Comparison of ENCODE assay signal across 10 cellular contexts in genomic region chr11:118888398-118888797, GRCh38. TPM values are rescaled to one million over a fixed set of nuclear protein-coding genes. Genes with fewer than 3 reads are reported as not detected.
DNase-seq lines count a peak whose midpoint lies in the region; ATAC-seq, FAIRE-seq and TF ChIP-seq lines count a peak whose summit lies in the region.
"Had no signal": no experiment of that assay in that cellular context is flagged by ENCODE, and none has a peak within 500 bp of the region (broad histone marks: within the 10 kb centered on the region; RNA-seq: fewer than 3 reads in every experiment).

No MANE protein-coding gene starts in this region.

- H3K9ac ChIP-seq in HepG2 (ENCODE audit: insufficient read depth, low read depth, low read length) (no peak overlapping the region), neural progenitor cell (no peak overlapping the region)

- H3K79me2 ChIP-seq in HepG2 (ENCODE audit: insufficient read depth, low read length) = no peaks in the 10 kb centered on the region
- no peaks in the 10 kb centered on the region for H3K79me2 ChIP-seq in neural progenitor cell (ENCODE audit: low read depth)

- POLR2A ChIA-PET in HepG2 (lab: Yijun Ruan, JAX) = no interaction called here

- H3K4me1 ChIP-seq in HepG2 (ENCODE audit: insufficient read depth, low read length) (peaks cover 37% of the 10 kb centered on the region), right lobe of liver (peaks cover 0 to 14% (median 0%) of the 10 kb centered on the region in 4 donors), neural progenitor cell (peaks cover 12% of the 10 kb centered on the region), upper lobe of right lung (peaks cover 27% of the 10 kb centered on the region)

- H3K4me2 ChIP-seq in HepG2 (ENCODE audit: low read depth, low read length) (peak overlapping the region; percentile 13; the same call in 1 of the 2 replicates), neural progenitor cell (peak overlapping the region; percentile 4)

- TF ChIP-seq EP300 in HepG2 (IDR thresholded peaks at IDR 0.05; ENCODE audit: low read depth in 2 of 2, low read length in 2 of 2) (no peak), HepG2 (CRISPR knock-in tag; IDR thresholded peaks at IDR 0.05; ENCODE audit: borderline replicate concordance) (no peak)

- H3K9me3 Mint-ChIP-seq in chondrocyte (ENCODE audit: low read depth) (no peaks in the 10 kb centered on the region), neural progenitor cell (no peaks in the 10 kb centered on the region)
- H3K9me3 Mint-ChIP-seq: mesothelial cell of epicardium had no signal

- H3K9me3 ChIP-seq in HepG2 (ENCODE audit: low read length) = no peaks in the 10 kb centered on the region
- no peaks in the 10 kb centered on the region for H3K9me3 ChIP-seq in right lobe of liver
- H3K9me3 ChIP-seq in neural progenitor cell (ENCODE audit: low read depth) = no peaks in the 10 kb centered on the region
- no peaks in the 10 kb centered on the region for H3K9me3 ChIP-seq in upper lobe of right lung
- H3K9me3 ChIP-seq: uterus had no signal

- H2AFZ ChIP-seq in HepG2 (ENCODE audit: low read length) (no peak overlapping the region), neural progenitor cell (replicated peaks) (no peak overlapping the region)

- H3K4me1 Mint-ChIP-seq in chondrocyte (ENCODE audit: low read depth) (peaks cover 73% of the 10 kb centered on the region), neural progenitor cell (peaks cover 32% of the 10 kb centered on the region)

- peak overlapping the region; percentile 55 for H3K4me3 Mint-ChIP-seq in chondrocyte (ENCODE audit: unreplicated experiment)
- peak overlapping the region; percentile 41 for H3K4me3 Mint-ChIP-seq in neural progenitor cell
- H3K4me3 Mint-ChIP-seq: mesothelial cell of epicardium had no signal

- 18% methylated on average over 2 of the region's 5 CpGs for WGBS in HepG2 (ENCODE audit: low lambda C conversion rate)
- WGBS in right lobe of liver (ENCODE audit: insufficient coverage, low coverage, low lambda C conversion rate, missing lambda C conversion rate) = no CpG with 5 or more reads among the region's 5 CpGs

- BruUV-seq in HepG2 (replicated peaks; lab: Mats Ljungman, UMichigan) = no TSS peak

- CTCF ChIA-PET in HepG2 (lab: Yijun Ruan, JAX; ENCODE audit: low intra/inter-chr PET ratio, low total read pairs) = no interaction called here

- TF ChIP-seq POLR2A in HepG2 (IDR thresholded peaks at IDR 0.05; ENCODE audit: insufficient read depth in 1 of 2, low read depth in 2 of 2, low read length in 2 of 2) (no peak), right lobe of liver (IDR thresholded peaks at IDR 0.05) (no peak)

- ATAC-seq in HepG2 (no peak), right lobe of liver (no peak), upper lobe of right lung (no peak), HG02970 (IDR thresholded peaks at IDR 0.05; ENCODE audit: low FRiP score, unreplicated experiment) (no peak)

- H3K4me3 ChIP-seq in HepG2 (replicated peaks in 1 of 3; ENCODE audit: insufficient read depth in 1 of 3, low read depth in 2 of 3, low read length in 3 of 3) = no peak overlapping the region
- H3K4me3 ChIP-seq in right lobe of liver = no peak overlapping the region
- H3K4me3 ChIP-seq in neural progenitor cell = no peak overlapping the region
- no peak overlapping the region for H3K4me3 ChIP-seq in upper lobe of right lung
- H3K4me3 ChIP-seq: uterus had no signal

- H3K36me3 Mint-ChIP-seq in chondrocyte (ENCODE audit: low read depth) = no peaks in the 10 kb centered on the region
- H3K36me3 Mint-ChIP-seq in neural progenitor cell = no peaks in the 10 kb centered on the region
- H3K36me3 Mint-ChIP-seq: mesothelial cell of epicardium had no signal

- TF ChIP-seq RAD21 in HepG2 (CRISPR knock-in tag; IDR thresholded peaks at IDR 0.05) = no peak

- H3K36me3 ChIP-seq in HepG2 (replicated peaks in 1 of 2; ENCODE audit: control insufficient read depth in 1 of 2, insufficient read depth in 2 of 2, low read length in 2 of 2) = no peaks in the 10 kb centered on the region
- no peaks in the 10 kb centered on the region for H3K36me3 ChIP-seq in right lobe of liver
- H3K36me3 ChIP-seq in neural progenitor cell = no peaks in the 10 kb centered on the region
- no peaks in the 10 kb centered on the region for H3K36me3 ChIP-seq in upper lobe of right lung
- H3K36me3 ChIP-seq: uterus had no signal

- TF ChIP-seq CTCF in HepG2 (CRISPR knock-in tag; IDR thresholded peaks at IDR 0.05) (no peak), right lobe of liver (IDR thresholded peaks at IDR 0.05) (no peak), chondrocyte (IDR thresholded peaks at IDR 0.05) (no peak), neural progenitor cell (IDR thresholded peaks at IDR 0.05) (no peak), upper lobe of right lung (IDR thresholded peaks at IDR 0.05) (no peak)

- no peak for FAIRE-seq in HepG2 (lab: Jason Lieb, UNC)

- H3K27me3 Mint-ChIP-seq in chondrocyte (ENCODE audit: low read depth) = no peaks in the 10 kb centered on the region
- H3K27me3 Mint-ChIP-seq in neural progenitor cell (ENCODE audit: insufficient read depth, low read depth) = peaks cover 9% of the 10 kb centered on the region

- DNase-seq in HepG2 (ENCODE audit: low spot score) = no peak
- no peak for DNase-seq in right lobe of liver
- no peak for DNase-seq in chondrocyte (ENCODE audit: low spot score)
- no peak for DNase-seq in neural progenitor cell (ENCODE audit: low spot score)
- DNase-seq in upper lobe of right lung = no peak
- no peak for DNase-seq in A172 (ENCODE audit: low spot score)
- no peak for DNase-seq in NCI-H510A (lab: John Stamatoyannopoulos, UW)

- H4K20me1 ChIP-seq in HepG2 (ENCODE audit: insufficient read depth, low read length) (no peaks in the 10 kb centered on the region), neural progenitor cell (ENCODE audit: low read depth) (no peaks in the 10 kb centered on the region)

- H3K27ac ChIP-seq in HepG2 (ENCODE audit: extremely low read length, insufficient read depth, low read length) (no peak overlapping the region), right lobe of liver (no peak overlapping the region), neural progenitor cell (no peak overlapping the region), upper lobe of right lung (no peak overlapping the region)

- H3K27me3 ChIP-seq in HepG2 (ENCODE audit: control insufficient read depth in 1 of 2, insufficient read depth in 2 of 2, low read length in 2 of 2) (peaks cover 8 to 58% of the 10 kb centered on the region in 2 experiments), right lobe of liver (no peaks in the 10 kb centered on the region), neural progenitor cell (no peaks in the 10 kb centered on the region), upper lobe of right lung (no peaks in the 10 kb centered on the region)
- H3K27me3 ChIP-seq: uterus had no signal

- in situ Hi-C loops in HepG2 (cut with HindIII; ENCODE audit: extremely low pct_ligation_motif_present, low pct_unique_long_range_greater_than_20kb) = no loop called here

- H3K27ac Mint-ChIP-seq in chondrocyte (ENCODE audit: unreplicated experiment) (peak overlapping the region; percentile 97), neural progenitor cell (peak overlapping the region; percentile 94)
- H3K27ac Mint-ChIP-seq: mesothelial cell of epicardium had no signal

- intact Hi-C loops in HepG2 (cut with micrococcal nuclease; ENCODE audit: unreplicated experiment) (no loop called here), right lobe of liver (cut with DNase I) (no loop called here), upper lobe of right lung (cut with DNase I) (no loop called here)

- H3F3A ChIP-seq in neural progenitor cell (ENCODE audit: low read depth) = no peaks in the 10 kb centered on the region

RNA-seq across cellular contexts. Expression of gene CXCR5, which starts 4.7 kb away (rescaled TPM):
- total RNA-seq in HepG2 (2016; rRNA removed; fragmentation: Illumina TruSeq; extraction: Trizol) (not detected in 2 replicates), right lobe of liver (under 1 TPM in 2 of 6 experiments, not detected in 4; 0.07 TPM), chondrocyte (0.07 to 0.27 TPM in 2 of 3 replicates, not detected in the other), neural progenitor cell (ENCODE audit: low replicate concordance) (not detected in 2 replicates), upper lobe of right lung (not detected)
- not detected in 2 replicates for total RNA-seq in HepG2 (2016; cell fraction: cytosol; rRNA removed; fragmentation: Illumina TruSeq; extraction: Trizol; ENCODE audit: low read depth)
- total RNA-seq in HepG2 (2016; cell fraction: insoluble cytoplasmic fraction; rRNA removed; fragmentation: Illumina TruSeq; extraction: Trizol) = not detected in 2 replicates
- not detected in 2 replicates for total RNA-seq in HepG2 (2016; cell fraction: membrane; rRNA removed; fragmentation: Illumina TruSeq; extraction: Trizol)
- not detected in 2 replicates for total RNA-seq in HepG2 (2016; cell fraction: nucleus; rRNA removed; fragmentation: Illumina TruSeq; extraction: Trizol)
- not detected in 2 replicates for polyA plus RNA-seq in HepG2 (2011; rRNA removed)
- not detected in 2 replicates for polyA plus RNA-seq in HepG2 (2011; cell fraction: cytosol; rRNA removed)
- polyA plus RNA-seq in HepG2 (2011; cell fraction: nucleus; rRNA removed) = not detected in 2 replicates
- polyA plus RNA-seq in HepG2 (2012) = not detected in 2 replicates
- polyA plus RNA-seq in HepG2 (2016; cell fraction: cytosol; fragmentation: Illumina TruSeq; extraction: Trizol; ENCODE audit: low read depth) = not detected in 2 replicates
- not detected in 2 replicates for polyA plus RNA-seq in HepG2 (2016; cell fraction: insoluble cytoplasmic fraction; fragmentation: Illumina TruSeq; extraction: Trizol; ENCODE audit: low read depth)
- polyA plus RNA-seq in HepG2 (2016; cell fraction: membrane; fragmentation: Illumina TruSeq; extraction: Trizol; ENCODE audit: low read depth) = not detected in 2 replicates
- polyA plus RNA-seq in HepG2 (2016; cell fraction: nucleus; fragmentation: Illumina TruSeq; extraction: Trizol; ENCODE audit: insufficient read depth, low read depth) = not detected in 2 replicates
- polyA minus RNA-seq in HepG2 (2011; rRNA and poly(A)+ RNA removed; ENCODE audit: low replicate concordance) = not detected in 2 replicates
- not detected in 2 replicates for polyA minus RNA-seq in HepG2 (2011; cell fraction: cytosol; rRNA and poly(A)+ RNA removed)
- not detected in 2 replicates for polyA minus RNA-seq in HepG2 (2011; cell fraction: nucleus; rRNA and poly(A)+ RNA removed)
- 0.02 TPM in 1 of 2 replicates, not detected in the other for total RNA-seq in A172 (2014; rRNA removed; shearing (Covaris generic))
- total RNA-seq: mesothelial cell of epicardium had no signal

RNA-seq across cellular contexts. Expression of gene BCL9L, which starts 37.3 kb away (rescaled TPM):
- total RNA-seq in HepG2 (2016; rRNA removed; fragmentation: Illumina TruSeq; extraction: Trizol) (3.7 and 5.5 TPM in 2 replicates), right lobe of liver (10 to 100 TPM; 10.2 to 22.5 (median 19.8) TPM), chondrocyte (131 to 145 TPM (median 138 TPM) in 3 replicates), neural progenitor cell (ENCODE audit: low replicate concordance) (3.0 and 7.2 TPM in 2 replicates), upper lobe of right lung (62.5 TPM)
- total RNA-seq in HepG2 (2016; cell fraction: cytosol; rRNA removed; fragmentation: Illumina TruSeq; extraction: Trizol; ENCODE audit: low read depth) = 1.4 and 2.2 TPM in 2 replicates
- 3.5 and 4.0 TPM in 2 replicates for total RNA-seq in HepG2 (2016; cell fraction: insoluble cytoplasmic fraction; rRNA removed; fragmentation: Illumina TruSeq; extraction: Trizol)
- total RNA-seq in HepG2 (2016; cell fraction: membrane; rRNA removed; fragmentation: Illumina TruSeq; extraction: Trizol) = 3.8 and 4.9 TPM in 2 replicates
- total RNA-seq in HepG2 (2016; cell fraction: nucleus; rRNA removed; fragmentation: Illumina TruSeq; extraction: Trizol) = 9.3 and 12.2 TPM in 2 replicates
- 4.1 and 4.5 TPM in 2 replicates for polyA plus RNA-seq in HepG2 (2011; rRNA removed)
- 1.1 and 1.9 TPM in 2 replicates for polyA plus RNA-seq in HepG2 (2011; cell fraction: cytosol; rRNA removed)
- polyA plus RNA-seq in HepG2 (2011; cell fraction: nucleus; rRNA removed) = 7.0 and 13.4 TPM in 2 replicates
- 10.4 and 11.2 TPM in 2 replicates for polyA plus RNA-seq in HepG2 (2012)
- polyA plus RNA-seq in HepG2 (2016; cell fraction: cytosol; fragmentation: Illumina TruSeq; extraction: Trizol; ENCODE audit: low read depth) = 0.58 and 0.67 TPM in 2 replicates
- 9.7 and 15.0 TPM in 2 replicates for polyA plus RNA-seq in HepG2 (2016; cell fraction: insoluble cytoplasmic fraction; fragmentation: Illumina TruSeq; extraction: Trizol; ENCODE audit: low read depth)
- 1.5 and 1.9 TPM in 2 replicates for polyA plus RNA-seq in HepG2 (2016; cell fraction: membrane; fragmentation: Illumina TruSeq; extraction: Trizol; ENCODE audit: low read depth)
- 21.7 and 33.9 TPM in 2 replicates for polyA plus RNA-seq in HepG2 (2016; cell fraction: nucleus; fragmentation: Illumina TruSeq; extraction: Trizol; ENCODE audit: insufficient read depth, low read depth)
- polyA minus RNA-seq in HepG2 (2011; rRNA and poly(A)+ RNA removed; ENCODE audit: low replicate concordance) = 4.8 and 11.8 TPM in 2 replicates
- polyA minus RNA-seq in HepG2 (2011; cell fraction: cytosol; rRNA and poly(A)+ RNA removed) = 6.2 and 6.8 TPM in 2 replicates
- 5.5 and 6.5 TPM in 2 replicates for polyA minus RNA-seq in HepG2 (2011; cell fraction: nucleus; rRNA and poly(A)+ RNA removed)
- 7.2 and 17.2 TPM in 2 replicates for total RNA-seq in A172 (2014; rRNA removed; shearing (Covaris generic))
